Comparison of ENCODE assay signal across 1 cellular context in the genomic region with DNA sequence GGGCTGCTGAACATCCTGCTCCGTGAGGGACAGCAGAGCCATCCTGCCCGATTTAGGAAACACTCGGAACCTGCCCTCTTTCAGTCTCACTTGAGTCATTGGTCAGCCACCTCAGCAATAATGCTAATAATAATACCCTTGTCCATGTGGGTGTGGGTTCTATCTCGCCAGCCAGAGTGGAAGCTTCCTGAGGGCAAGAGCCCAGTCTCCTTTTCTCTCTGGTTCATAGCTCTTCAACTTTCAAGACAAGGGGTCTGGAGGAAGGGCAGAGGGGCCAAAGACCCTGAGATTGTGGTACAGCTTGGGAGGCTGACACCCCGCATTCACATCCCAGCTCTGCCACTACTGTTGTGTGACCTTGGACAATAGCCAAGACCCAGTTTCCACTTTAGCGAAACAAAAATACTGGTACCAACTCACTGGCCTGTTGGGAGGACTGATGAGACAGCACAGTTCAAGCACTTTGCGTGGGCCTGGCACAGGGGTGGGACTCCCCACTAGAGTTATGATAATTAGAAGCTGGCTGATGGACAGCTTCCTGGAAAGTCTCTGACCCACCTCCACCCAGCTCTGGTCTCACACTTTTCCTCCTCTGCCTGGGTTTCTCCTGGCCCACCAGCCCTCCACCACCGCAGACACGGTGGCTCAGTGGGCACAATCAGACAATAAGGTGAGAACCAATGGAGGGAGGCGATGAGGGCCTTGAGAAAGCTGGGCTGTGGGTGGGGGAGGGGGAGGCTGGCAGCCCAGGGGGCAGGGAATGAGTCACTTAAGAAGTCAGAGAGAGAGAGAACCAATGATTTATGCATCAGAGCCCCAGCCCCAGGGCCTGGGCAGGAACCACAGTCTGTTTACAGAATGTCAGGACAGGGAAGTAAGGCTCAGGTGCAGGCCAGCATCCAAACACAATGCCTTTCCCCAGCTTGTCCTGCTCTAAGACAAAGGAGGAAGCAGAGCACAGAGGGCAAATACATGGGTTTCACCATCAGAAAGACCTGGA.
TF ChIP-seq lines count a peak whose summit lies in the region.

No MANE protein-coding gene starts in this region.

TF ChIP-seq in HepG2, 621 proteins besides CTCF, POLR2A, EP300 and RAD21:
- TF ChIP-seq ZBTB7B (CRISPR knock-in tag; IDR thresholded peaks at IDR 0.05) (no peak), SP140L (CRISPR knock-in tag; IDR thresholded peaks at IDR 0.05; ENCODE audit: borderline replicate concordance) (no peak), FOSL2 (CRISPR knock-in tag; IDR thresholded peaks at IDR 0.05) (peak; percentile 38; the same call in 1 of the 2 replicates), MAX (IDR thresholded peaks at IDR 0.05) (no peak)
TF ChIP-seq in HepG2: peak in this region for 1.
